6 cellular contexts compared by ENCODE assay signal in genomic region chr11:111878385-111878765, GRCh38. TPM values are rescaled to one million over a fixed set of nuclear protein-coding genes. Genes with fewer than 3 reads are reported as not detected.
DNase-seq lines count a peak whose midpoint lies in the region; ATAC-seq and TF ChIP-seq lines count a peak whose summit lies in the region.

No MANE protein-coding gene starts in this region.

- DNase-seq in AG10803 (ENCODE audit: low read depth) (no peak), HAP-1 (ENCODE audit: low spot score in 2 of 2) (peak in 1 of 2 experiments; percentile 20), T-helper 17 cell (no peak), kidney tubule cell (ENCODE audit: low spot score) (no peak)

- no peaks in the 10 kb centered on the region for H3K36me3 ChIP-seq in HAP-1 (replicated peaks)

- H3K36me3 Mint-ChIP-seq in T-helper 17 cell (ENCODE audit: low read depth): no peaks in the 10 kb centered on the region

- peak overlapping the region; percentile 96 for H3K27ac ChIP-seq in layer of hippocampus (ENCODE audit: low read depth, low read length)

- peak overlapping the region; percentile 98 for H3K27ac Mint-ChIP-seq in T-helper 17 cell

- H3K4me3 ChIP-seq in AG10803 (ENCODE audit: low read length): peak overlapping the region; percentile 97
- peak overlapping the region; percentile 66 for H3K4me3 ChIP-seq in HAP-1

- in situ Hi-C loops in HAP-1 (cut with MboI; ENCODE audit: low sequenced_read_pairs): loop anchor here (10.0 kb wide), 1 partner anchor 206 kb away; the partner anchor contains the start of genes SDHD and TIMM8B

- H3K27me3 Mint-ChIP-seq in T-helper 17 cell: no peaks in the 10 kb centered on the region

- no peaks in the 10 kb centered on the region for H3K9me3 ChIP-seq in HAP-1
- H3K9me3 ChIP-seq in T-helper 17 cell (ENCODE audit: control insufficient read depth, low read length, poor library complexity, severe bottlenecking): no peaks in the 10 kb centered on the region

- H3K27me3 ChIP-seq in HAP-1 (ENCODE audit: low read depth) (no peaks in the 10 kb centered on the region), layer of hippocampus (ENCODE audit: control insufficient read depth, insufficient read depth, low read length) (no peaks in the 10 kb centered on the region)

- peaks cover 20% of the 10 kb centered on the region for H3K4me1 Mint-ChIP-seq in T-helper 17 cell

- peaks cover 10% of the 10 kb centered on the region for H3K4me1 ChIP-seq in HAP-1

- ATAC-seq in T-helper 17 cell: peak; percentile 1
- no peak for ATAC-seq in GM19463 (IDR thresholded peaks at IDR 0.05; ENCODE audit: unreplicated experiment)

- TF ChIP-seq CTCF in AG10803 (conservative IDR thresholded peaks at IDR 0.05; ENCODE audit: low read length): no peak

- peak overlapping the region; percentile 94 for H3K4me3 Mint-ChIP-seq in T-helper 17 cell

RNA-seq across cellular contexts. Expression of gene FDXACB1, which starts 0.6 kb away (rescaled TPM):
- 1 to 10 TPM; 2.5 to 3.1 TPM for total RNA-seq in T-helper 17 cell

RNA-seq across cellular contexts. Expression of gene CFAP68, which starts 1.0 kb away (rescaled TPM):
- total RNA-seq in T-helper 17 cell: 10 to 100 TPM; 19.0 to 23.8 TPM

RNA-seq across cellular contexts. Expression of gene ALG9, which starts 7.0 kb away (rescaled TPM):
- 10 to 100 TPM; 22.7 to 33.9 TPM for total RNA-seq in T-helper 17 cell

RNA-seq across cellular contexts. Expression of gene CRYAB, which starts 33.2 kb away (rescaled TPM):
- total RNA-seq in T-helper 17 cell: not detected

RNA-seq across cellular contexts. Expression of gene HSPB2, which starts 34.2 kb away (rescaled TPM):
- not detected for total RNA-seq in T-helper 17 cell
